In the genomic region with DNA sequence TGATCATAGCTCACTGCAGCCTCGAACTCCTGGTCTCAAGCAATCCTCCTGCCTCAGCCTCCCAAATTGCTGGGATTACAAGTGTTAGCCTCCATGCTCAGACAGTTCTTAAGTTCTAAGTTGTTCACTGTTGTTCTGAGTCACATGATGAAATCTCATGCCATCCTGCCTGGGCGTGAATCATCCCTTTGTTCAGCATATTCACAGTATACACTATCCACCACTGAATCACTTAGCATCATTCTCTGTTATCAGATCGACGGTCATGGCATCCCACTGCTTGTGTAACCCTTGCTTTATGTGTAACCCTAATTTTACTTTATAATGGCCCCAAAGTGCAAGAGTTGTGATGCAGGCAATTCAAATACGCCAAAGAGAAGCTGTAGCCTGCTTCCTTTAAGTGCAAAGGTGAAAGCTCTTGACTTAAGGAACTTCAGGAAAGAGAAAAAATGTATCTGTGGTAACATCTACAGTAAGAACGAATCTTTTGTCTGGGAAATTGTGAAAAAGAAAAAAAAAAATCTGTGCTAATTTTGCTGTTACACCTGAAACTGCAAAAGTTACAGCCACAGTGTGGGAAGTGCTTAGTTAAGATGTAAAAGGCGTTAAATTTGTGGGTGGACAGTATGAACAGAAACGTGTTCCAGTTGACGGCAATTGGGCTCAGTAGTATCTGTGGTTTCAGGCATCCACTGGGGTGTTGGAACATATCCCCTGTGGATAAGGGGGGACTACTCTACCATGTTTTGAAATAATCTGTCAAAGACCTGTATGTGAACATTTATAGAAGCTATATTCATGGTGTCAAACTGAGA, we compare ENCODE assay signal across 11 cellular contexts.
DNase-seq lines count a peak whose midpoint lies in the region; ATAC-seq and TF ChIP-seq lines count a peak whose summit lies in the region.
"Had no signal": no experiment of that assay in that cellular context is flagged by ENCODE, and none has a peak within 500 bp of the region (broad histone marks: within the 10 kb centered on the region; RNA-seq: fewer than 3 reads in every experiment).

No MANE protein-coding gene starts in this region.

- DNase-seq in AG10803 (ENCODE audit: low read depth) (peak; percentile 61), HFF-Myc (ENCODE audit: extremely low read depth, low read depth) (peak; percentile 5), glomerular visceral epithelial cell (ENCODE audit: extremely low spot score) (peak; percentile 40), T-helper 9 cell (no peak), ecto neural progenitor cell (ENCODE audit: low spot score) (no peak), mucosa of gallbladder (ENCODE audit: low spot score) (no peak), hypothalamus (lab: John Stamatoyannopoulos, UW) (no peak)
- DNase-seq: DMS53, NCI-H2171 had no signal

- H3K36me3 Mint-ChIP-seq in activated T-helper 17 cell treated with anti-CD3 and anti-CD28 coated beads, Interleukin-2, amount 50 U/mL, for 72 hours (ENCODE audit: low read depth) = no peaks in the 10 kb centered on the region
- H3K36me3 Mint-ChIP-seq: memory B cell had no signal

- no peak overlapping the region for H3K27ac Mint-ChIP-seq in activated T-helper 17 cell treated with anti-CD3 and anti-CD28 coated beads, Interleukin-2, amount 50 U/mL, for 72 hours
- H3K27ac Mint-ChIP-seq: memory B cell had no signal

- H3K4me1 Mint-ChIP-seq in activated T-helper 17 cell treated with anti-CD3 and anti-CD28 coated beads, Interleukin-2, amount 50 U/mL, for 72 hours = no peaks in the 10 kb centered on the region
- H3K4me1 Mint-ChIP-seq: memory B cell had no signal

- H3K27me3 Mint-ChIP-seq in activated T-helper 17 cell treated with anti-CD3 and anti-CD28 coated beads, Interleukin-2, amount 50 U/mL, for 72 hours = no peaks in the 10 kb centered on the region

- H3K9me3 Mint-ChIP-seq in activated T-helper 17 cell treated with anti-CD3 and anti-CD28 coated beads, Interleukin-2, amount 50 U/mL, for 72 hours = no peaks in the 10 kb centered on the region
- H3K9me3 Mint-ChIP-seq: memory B cell had no signal

- peak; percentile 66 for ATAC-seq in activated T-helper 17 cell treated with anti-CD3 and anti-CD28 coated beads, Interleukin-2, amount 50 U/mL, for 72 hours (replicated peaks)

- H3K4me3 Mint-ChIP-seq in activated T-helper 17 cell treated with anti-CD3 and anti-CD28 coated beads, Interleukin-2, amount 50 U/mL, for 72 hours = no peak overlapping the region
- H3K4me3 Mint-ChIP-seq: memory B cell had no signal

- no peak overlapping the region for H3K4me3 ChIP-seq in AG10803 (ENCODE audit: low read length)
- H3K4me3 ChIP-seq in HFF-Myc (replicated peaks; ENCODE audit: low read depth, low read length) = no peak overlapping the region

- TF ChIP-seq CTCF in AG10803 (conservative IDR thresholded peaks at IDR 0.05; ENCODE audit: low read length) (no peak), HFF-Myc (IDR thresholded peaks at IDR 0.05; ENCODE audit: low read depth, low read length, missing control alignments) (no peak)

Comparison
In these comparisons a context has a peak if more than half of its experiments do, and no peak if none do; other contexts are left out.
1. DNase-seq: peak in AG10803 (single experiment), HFF-Myc (single experiment) and glomerular visceral epithelial cell (single experiment); none in T-helper 9 cell (single experiment), ecto neural progenitor cell (single experiment), mucosa of gallbladder (single experiment) and hypothalamus (0 of 51).